Comparison of ENCODE assay signal across 8 cellular contexts in the genomic region with DNA sequence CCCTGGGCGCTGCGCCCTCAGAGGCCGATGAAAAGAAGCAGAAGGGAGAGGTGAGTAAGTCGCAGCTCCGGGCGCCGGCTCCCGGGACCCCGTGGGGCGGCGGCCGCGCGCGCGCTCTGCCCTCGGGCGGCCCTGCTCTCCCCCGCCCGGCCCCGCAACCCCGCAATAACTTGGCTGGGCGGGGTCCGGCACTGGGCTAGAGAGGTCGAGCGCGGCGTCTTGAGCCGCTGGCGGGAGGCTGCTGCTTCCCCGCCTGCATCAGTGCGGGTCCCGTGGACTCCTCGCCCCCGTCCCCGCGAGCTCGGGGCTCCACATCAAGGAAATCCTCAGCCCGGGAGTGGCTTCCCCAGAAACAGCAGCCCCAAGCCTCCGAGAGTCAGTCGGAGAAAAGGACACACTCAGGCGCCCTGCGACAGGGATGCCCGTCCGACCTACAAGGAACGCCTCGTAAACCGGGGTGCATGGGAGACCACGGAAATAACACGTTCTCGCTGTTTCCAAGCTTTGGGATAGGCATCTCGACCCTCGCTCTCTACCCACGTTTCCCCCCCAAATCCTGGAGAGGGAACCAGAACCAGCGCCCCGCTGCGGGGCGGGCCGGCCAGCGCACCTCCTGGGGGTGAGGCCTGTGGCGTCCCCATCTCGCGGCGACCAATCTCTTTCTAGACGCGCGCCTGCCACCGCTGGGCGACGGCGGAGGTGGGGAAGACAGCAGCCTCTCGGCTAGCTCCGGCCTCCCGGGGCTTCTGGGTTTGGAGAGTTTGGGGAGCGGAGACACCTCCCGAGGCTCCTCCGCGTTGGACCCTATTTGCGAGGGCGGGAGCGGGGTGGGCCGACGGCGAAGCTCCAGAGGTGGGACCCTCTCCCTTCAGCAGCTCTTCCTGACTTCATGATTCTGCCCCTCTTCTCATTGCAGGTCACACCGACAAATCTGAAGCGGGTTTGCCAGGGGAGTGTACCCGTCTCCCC. TPM values are rescaled to one million over a fixed set of nuclear protein-coding genes. Genes with fewer than 3 reads are reported as not detected.
DNase-seq lines count a peak whose midpoint lies in the region; ATAC-seq lines count a peak whose summit lies in the region.

No MANE protein-coding gene starts in this region.

- H2BK15ac ChIP-seq in mesenchymal stem cell (ENCODE audit: low read depth, poor library complexity, severe bottlenecking) = no peak overlapping the region

- peak overlapping the region; percentile 75 to 90 for H3K4me3 ChIP-seq in mesenchymal stem cell (ENCODE audit: insufficient read depth in 1 of 2, low read depth in 1 of 2, low read length in 2 of 2)

- peak overlapping the region; percentile 29 to 32 for H2BK12ac ChIP-seq in mesenchymal stem cell (ENCODE audit: low read length in 2 of 2)

- peak; percentile 44 for DNase-seq in NCI-H2196 (lab: John Stamatoyannopoulos, UW; ENCODE audit: unreplicated experiment)
- no peak for DNase-seq in NCI-H2196 treated with DMSO at 0.1 percent for 48 hours (lab: John Stamatoyannopoulos, UW; ENCODE audit: unreplicated experiment)
- peak; percentile 29 for DNase-seq in NCI-H226
- peak; percentile 74 for DNase-seq in activated CD4-positive, alpha-beta T cell treated with anti-CD3 and anti-CD28 coated beads, Interleukin-2, amount 50 U/mL, for 1 hour
- DNase-seq in effector CD8-positive, alpha-beta T cell (lab: John Stamatoyannopoulos, UW) = peak; percentile 53
- peak; percentile 79 for DNase-seq in mesenchymal stem cell
- DNase-seq in stimulated activated CD8-positive, alpha-beta memory T cell treated with anti-CD3 and anti-CD28 coated beads, Interleukin-4, amount 100 ng/mL, for 4 hours (ENCODE audit: low read depth in 2 of 2, low spot score in 1 of 2) = peak; percentile 40 to 55

- peaks cover 32% of the 10 kb centered on the region for H3K4me1 ChIP-seq in mesenchymal stem cell (ENCODE audit: control insufficient read depth, insufficient read depth, low read depth, low read length)

- no peaks in the 10 kb centered on the region for H3K27me3 ChIP-seq in mesenchymal stem cell (ENCODE audit: control insufficient read depth in 1 of 2, insufficient read depth in 1 of 2, low read length in 2 of 2)

- H4K91ac ChIP-seq in mesenchymal stem cell (ENCODE audit: low read length) = peak overlapping the region; percentile 36

- H3K27ac ChIP-seq in mesenchymal stem cell (ENCODE audit: low read length, poor library complexity, severe bottlenecking) = peak overlapping the region; percentile 93

- ATAC-seq in HG02943 (IDR thresholded peaks at IDR 0.05; ENCODE audit: low read depth, unreplicated experiment) = peak; percentile 40

- H3K23ac ChIP-seq in mesenchymal stem cell (ENCODE audit: low read length in 2 of 2) = peak overlapping the region in 1 of 2 experiments; percentile 79

- H3K4me2 ChIP-seq in mesenchymal stem cell (ENCODE audit: low read length, poor library complexity, severe bottlenecking) = peak overlapping the region; percentile 69

- peak overlapping the region; percentile 78 to 93 for H3K18ac ChIP-seq in mesenchymal stem cell (ENCODE audit: low read depth in 1 of 2, low read length in 2 of 2)

- peak overlapping the region; percentile 87 for H4K8ac ChIP-seq in mesenchymal stem cell (ENCODE audit: low read length)

- H2BK120ac ChIP-seq in mesenchymal stem cell (ENCODE audit: low read depth, low read length) = peak overlapping the region; percentile 55

- peak overlapping the region; percentile 13 to 84 for H3K4ac ChIP-seq in mesenchymal stem cell (ENCODE audit: low read depth in 1 of 2, low read length in 2 of 2)

- H3K14ac ChIP-seq in mesenchymal stem cell (ENCODE audit: low read length in 2 of 2) = peak overlapping the region in 1 of 2 experiments; percentile 98

- peak overlapping the region; percentile 67 for H2BK5ac ChIP-seq in mesenchymal stem cell (ENCODE audit: low read depth, low read length, poor library complexity, severe bottlenecking)

- peak overlapping the region; percentile 79 for H2AFZ ChIP-seq in mesenchymal stem cell (ENCODE audit: low read depth, low read length)

- H3K9me3 ChIP-seq in mesenchymal stem cell (ENCODE audit: control insufficient read depth, low read length) = no peaks in the 10 kb centered on the region

- under 1% methylated on average over 83 of the region's 87 CpGs for WGBS in mesenchymal stem cell

- H3K79me1 ChIP-seq in mesenchymal stem cell (replicated peaks; ENCODE audit: low read length, poor library complexity, severe bottlenecking) = peaks cover 21% of the 10 kb centered on the region

- no peak overlapping the region for H2AK5ac ChIP-seq in mesenchymal stem cell (ENCODE audit: low read length, severe bottlenecking)

- H3K36me3 ChIP-seq in mesenchymal stem cell (ENCODE audit: control insufficient read depth in 1 of 2, insufficient read depth in 2 of 2, low read depth in 1 of 2, low read length in 2 of 2) = peaks cover 18 to 20% of the 10 kb centered on the region in 2 experiments

- peak overlapping the region; percentile 84 for H3K9ac ChIP-seq in mesenchymal stem cell (ENCODE audit: low read length)

RNA-seq across cellular contexts. Expression of a gene that starts 0.8 kb away (rescaled TPM):
- 5.5 TPM for polyA plus RNA-seq in mesenchymal stem cell (2013, experiment 1 of 2)
- polyA plus RNA-seq in mesenchymal stem cell (2013, experiment 2 of 2) = 5.2 TPM

RNA-seq across cellular contexts. Expression of a gene that starts 0.9 kb away (rescaled TPM):
- 23.6 TPM for polyA plus RNA-seq in mesenchymal stem cell (2013, experiment 1 of 2)
- polyA plus RNA-seq in mesenchymal stem cell (2013, experiment 2 of 2) = 23.8 TPM

RNA-seq across cellular contexts. Expression of a gene that starts 21.8 kb away (rescaled TPM):
- 29.2 TPM for polyA plus RNA-seq in mesenchymal stem cell (2013, experiment 1 of 2)
- polyA plus RNA-seq in mesenchymal stem cell (2013, experiment 2 of 2) = 28.5 TPM

RNA-seq across cellular contexts. Expression of a gene that starts 25.3 kb away (rescaled TPM):
- 3.6 TPM for polyA plus RNA-seq in mesenchymal stem cell (2013, experiment 1 of 2)
- polyA plus RNA-seq in mesenchymal stem cell (2013, experiment 2 of 2) = 2.7 TPM

RNA-seq across cellular contexts. Expression of a gene that starts 55.1 kb away (rescaled TPM):
- 2.9 TPM for polyA plus RNA-seq in mesenchymal stem cell (2013, experiment 1 of 2)
- polyA plus RNA-seq in mesenchymal stem cell (2013, experiment 2 of 2) = 2.5 TPM
